Comparison of ENCODE assay signal across 1 cellular context in the genomic region with DNA sequence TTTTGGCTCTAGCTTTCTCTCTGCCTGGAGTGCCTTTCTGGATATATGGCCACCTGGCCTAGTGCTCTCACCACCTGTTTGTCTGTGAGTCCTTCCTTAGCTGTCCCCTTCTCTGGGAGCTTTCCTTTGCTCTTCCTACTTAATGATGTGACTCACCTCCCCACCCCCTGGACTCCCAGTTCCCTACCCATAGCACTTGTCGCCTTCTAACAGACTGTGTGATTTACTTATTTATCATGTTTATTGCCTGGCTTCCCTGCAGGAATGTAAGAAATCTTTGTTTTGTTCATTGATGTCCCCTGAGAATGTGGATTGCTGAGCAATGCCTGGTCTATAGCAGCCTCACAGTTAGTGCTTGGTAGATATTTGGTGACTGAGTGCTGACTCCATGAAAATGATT.
TF ChIP-seq lines count a peak whose summit lies in the region.

No MANE protein-coding gene starts in this region.

TF ChIP-seq in H1, 55 proteins besides CTCF, POLR2A, EP300 and RAD21 (continued from another document):
- TF ChIP-seq MAX (IDR thresholded peaks at IDR 0.05) (no peak), TEAD4 (IDR thresholded peaks at IDR 0.05; ENCODE audit: low read depth, low read length) (no peak), KDM4A (IDR thresholded peaks at IDR 0.05; ENCODE audit: low read depth, low read length, severe bottlenecking) (no peak)
- TF ChIP-seq, protein P1, sequence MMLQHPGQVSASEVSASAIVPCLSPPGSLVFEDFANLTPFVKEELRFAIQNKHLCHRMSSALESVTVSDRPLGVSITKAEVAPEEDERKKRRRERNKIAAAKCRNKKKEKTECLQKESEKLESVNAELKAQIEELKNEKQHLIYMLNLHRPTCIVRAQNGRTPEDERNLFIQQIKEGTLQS (IDR thresholded peaks at IDR 0.05; ENCODE audit: insufficient read depth, low read depth, low read length): no peak
